Comparison of ENCODE assay signal across 29 cellular contexts in genomic region chr11:15933896-15934625, GRCh38.
DNase-seq lines count a peak whose midpoint lies in the region; ATAC-seq, FAIRE-seq and TF ChIP-seq lines count a peak whose summit lies in the region.
"Had no signal": no experiment of that assay in that cellular context is flagged by ENCODE, and none has a peak within 500 bp of the region (broad histone marks: within the 10 kb centered on the region; RNA-seq: fewer than 3 reads in every experiment).

No MANE protein-coding gene starts in this region.

- no peak for FAIRE-seq in bronchial epithelial cell (lab: Jason Lieb, UNC)
- FAIRE-seq: GM12892, pancreas had no signal

- no peak overlapping the region for H3K27ac ChIP-seq in naive thymus-derived CD4-positive, alpha-beta T cell (ENCODE audit: low read depth, low read length)
- H3K27ac ChIP-seq: BLaER1, HL-60, pancreas, skin epidermis, testis had no signal

- peak; percentile 91 for DNase-seq in DMS79 treated with DMSO at 0.1 percent for 48 hours (lab: John Stamatoyannopoulos, UW)
- peak; percentile 21 for DNase-seq in M059J (ENCODE audit: low read depth)
- peak; percentile 51 for DNase-seq in bronchial epithelial cell (ENCODE audit: low read depth)
- DNase-seq in mucosa of descending colon: peak in 1 of 3 donors; percentile 16
- no peak for DNase-seq in OCI-M1 (lab: John Stamatoyannopoulos, UW)
- no peak for DNase-seq in AML-193 (lab: John Stamatoyannopoulos, UW)
- no peak for DNase-seq in naive thymus-derived CD4-positive, alpha-beta T cell
- DNase-seq: activated B cell treated with CpG ODN at 0.5 μM for 24 hours; activated T-cell treated with anti-CD3 and anti-CD28 coated beads, Interleukin-2, amount 50 U/mL, for 72 hours; HCEC 1CT; hippocampal formation; NCI-H1694; NCI-H2171 treated with DMSO at 0.1 percent for 48 hours; NCI-H524; NK-92 treated with Interleukin-12 subunit alpha and Interleukin-12 subunit beta, amount 100 ng/mL, for 24 hours; pancreas; PC-3; stimulated activated naive CD8-positive, alpha-beta T cell treated with anti-CD3 and anti-CD28 coated beads, Interleukin-15, Interleukin-2, amounts not matched to agents 100 U/mL and 50 U/mL, for 24 hours; testis had no signal

- CTCF ChIA-PET in naive thymus-derived CD4-positive, alpha-beta T cell (lab: Charles Lee): no interaction called here

- H3K4me3 ChIP-seq in bronchial epithelial cell (ENCODE audit: low read depth, low read length): no peak overlapping the region
- no peak overlapping the region for H3K4me3 ChIP-seq in mucosa of descending colon
- no peak overlapping the region for H3K4me3 ChIP-seq in naive thymus-derived CD4-positive, alpha-beta T cell (ENCODE audit: low read length)
- H3K4me3 ChIP-seq: BLaER1, pancreas, skin epidermis, testis had no signal

- ATAC-seq in mucosa of descending colon: peak; percentile 9
- no peak for ATAC-seq in naive thymus-derived CD4-positive, alpha-beta T cell
- ATAC-seq: activated T-cell treated with anti-CD3 and anti-CD28 coated beads, Interleukin-2, amount 50 U/mL, for 72 hours; pancreas; PC-3; Right ventricle myocardium inferior; SK-N-SH treated with all-trans-retinoic acid at 6 μM for 48 hours; stimulated activated naive CD8-positive, alpha-beta T cell treated with anti-CD3 and anti-CD28 coated beads, Interleukin-15, Interleukin-2, amounts not matched to agents 100 U/mL and 50 U/mL, for 24 hours had no signal

- H3K4me3 Mint-ChIP-seq in naive thymus-derived CD4-positive, alpha-beta T cell: no peak overlapping the region
- H3K4me3 Mint-ChIP-seq: activated B cell treated with CpG ODN at 0.5 μM for 24 hours; activated T-cell treated with anti-CD3 and anti-CD28 coated beads, Interleukin-2, amount 50 U/mL, for 72 hours; central memory CD8-positive, alpha-beta T cell; memory B cell; neural crest cell; T-helper 1 cell treated with Interleukin-12 subunit alpha and Interleukin-12 subunit beta and Interleukin-4 antibody, amounts not matched to agents 30 μg/mL and 1 μg/mL, for 36 hours had no signal

- H3K9me3 Mint-ChIP-seq in naive thymus-derived CD4-positive, alpha-beta T cell: peaks cover 0 to 16% (median 4%) of the 10 kb centered on the region in 11 donors
- H3K9me3 Mint-ChIP-seq: T-helper 1 cell treated with Interleukin-12 subunit alpha and Interleukin-12 subunit beta and Interleukin-4 antibody, amounts not matched to agents 30 μg/mL and 1 μg/mL, for 36 hours had no signal

- no peaks in the 10 kb centered on the region for H3K4me1 Mint-ChIP-seq in naive thymus-derived CD4-positive, alpha-beta T cell
- H3K4me1 Mint-ChIP-seq: activated B cell treated with CpG ODN at 0.5 μM for 24 hours; central memory CD8-positive, alpha-beta T cell; memory B cell; neural crest cell had no signal

- H3K27ac Mint-ChIP-seq in naive thymus-derived CD4-positive, alpha-beta T cell: no peak overlapping the region
- H3K27ac Mint-ChIP-seq: activated B cell treated with CpG ODN at 0.5 μM for 24 hours; activated T-cell treated with anti-CD3 and anti-CD28 coated beads, Interleukin-2, amount 50 U/mL, for 72 hours; memory B cell; T-helper 1 cell treated with Interleukin-12 subunit alpha and Interleukin-12 subunit beta and Interleukin-4 antibody, amounts not matched to agents 30 μg/mL and 1 μg/mL, for 36 hours had no signal

- no peaks in the 10 kb centered on the region for H3K9me3 ChIP-seq in mucosa of descending colon
- no peaks in the 10 kb centered on the region for H3K9me3 ChIP-seq in naive thymus-derived CD4-positive, alpha-beta T cell (ENCODE audit: control insufficient read depth in 2 of 3, low read length in 3 of 3)
- H3K9me3 ChIP-seq: BLaER1, pancreas, testis had no signal

- TF ChIP-seq CTCF in bronchial epithelial cell (IDR thresholded peaks at IDR 0.05; ENCODE audit: insufficient read depth, low read length, severe bottlenecking): no peak
- no peak for TF ChIP-seq CTCF in mucosa of descending colon (IDR thresholded peaks at IDR 0.05)

- POLR2A ChIA-PET in naive thymus-derived CD4-positive, alpha-beta T cell (lab: Charles Lee): no interaction called here

- H3K36me3 Mint-ChIP-seq in naive thymus-derived CD4-positive, alpha-beta T cell: no peaks in the 10 kb centered on the region
- H3K36me3 Mint-ChIP-seq: memory B cell had no signal

- peaks cover 0 to 2% (median 0%) of the 10 kb centered on the region in 5 donors for H3K27me3 Mint-ChIP-seq in naive thymus-derived CD4-positive, alpha-beta T cell
- H3K27me3 Mint-ChIP-seq: activated B cell treated with CpG ODN at 0.5 μM for 24 hours; central memory CD8-positive, alpha-beta T cell; memory B cell had no signal

- intact Hi-C loops in mucosa of descending colon (cut with DNase I, micrococcal nuclease): no loop called here
- intact Hi-C loops in naive thymus-derived CD4-positive, alpha-beta T cell (cut with micrococcal nuclease): loop anchor here in 1 of 2 donors (1.0 kb wide), 1 partner anchor 43 kb away; no protein-coding TSS in a partner anchor

- H3K36me3 ChIP-seq in bronchial epithelial cell (ENCODE audit: control insufficient read depth, insufficient read depth, low read length) (no peaks in the 10 kb centered on the region), mucosa of descending colon (ENCODE audit: low read depth) (no peaks in the 10 kb centered on the region)
- no peaks in the 10 kb centered on the region for H3K36me3 ChIP-seq in naive thymus-derived CD4-positive, alpha-beta T cell (ENCODE audit: control insufficient read depth in 2 of 3, insufficient read depth in 3 of 3, low read length in 3 of 3)
- H3K36me3 ChIP-seq: BLaER1, pancreas had no signal

- H3K27me3 ChIP-seq in bronchial epithelial cell (ENCODE audit: control insufficient read depth, insufficient read depth, low read length): no peaks in the 10 kb centered on the region
- H3K27me3 ChIP-seq in naive thymus-derived CD4-positive, alpha-beta T cell (ENCODE audit: control insufficient read depth in 2 of 2, insufficient read depth in 2 of 2, low read length in 2 of 2): no peaks in the 10 kb centered on the region
- H3K27me3 ChIP-seq: BLaER1, pancreas, testis had no signal

- peaks cover 8% of the 10 kb centered on the region for H3K4me1 ChIP-seq in mucosa of descending colon (ENCODE audit: low read depth)
- no peaks in the 10 kb centered on the region for H3K4me1 ChIP-seq in naive thymus-derived CD4-positive, alpha-beta T cell (ENCODE audit: control insufficient read depth in 2 of 2, insufficient read depth in 2 of 2, low read length in 2 of 2)
- H3K4me1 ChIP-seq: BLaER1, pancreas, testis had no signal

Comparison
In these comparisons a context has a peak if more than half of its experiments do, and no peak if none do; other contexts are left out.
1. DNase-seq: peak in DMS79 treated with DMSO at 0.1 percent for 48 hours (single experiment), M059J (single experiment) and bronchial epithelial cell (single experiment); none in OCI-M1 (single experiment), AML-193 (0 of 2) and naive thymus-derived CD4-positive, alpha-beta T cell (0 of 9).